In the genomic region with DNA sequence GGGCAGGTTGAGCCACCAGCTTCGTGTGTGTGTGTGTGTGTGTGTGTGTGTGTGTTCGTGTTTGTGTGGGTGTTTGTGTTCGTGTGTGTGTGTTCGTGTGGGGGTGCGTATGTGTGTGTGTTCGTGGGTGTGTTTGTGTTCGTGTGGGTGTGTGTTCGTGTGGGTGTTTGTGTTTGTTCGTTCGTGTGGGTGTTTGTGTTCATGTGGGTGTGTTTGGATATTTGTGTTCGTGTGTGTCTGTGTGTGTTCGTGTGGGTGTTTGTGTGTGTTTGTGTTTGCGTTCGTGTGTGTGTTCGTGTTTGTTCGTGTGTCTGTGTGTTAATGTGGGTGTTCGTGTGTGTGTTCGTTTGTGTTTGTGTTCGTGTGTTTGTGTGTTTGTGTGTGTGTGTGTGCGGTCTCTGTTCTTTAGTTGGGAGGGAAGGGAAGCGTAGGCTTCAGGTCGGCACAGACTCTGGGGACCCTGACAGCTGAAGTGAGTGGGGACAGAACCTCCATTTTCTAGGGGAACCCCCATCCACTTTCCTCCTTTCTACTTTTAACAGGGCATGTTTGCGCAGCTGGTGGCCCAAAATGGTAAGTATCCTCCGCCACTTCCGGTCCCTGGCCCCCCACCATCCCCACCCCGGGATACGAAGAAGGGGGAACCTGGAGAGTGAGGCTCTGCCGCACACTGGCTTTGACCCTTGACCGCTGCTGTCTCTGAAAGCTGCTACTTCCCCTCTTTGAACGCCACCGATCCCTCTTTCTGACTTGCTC, we compare ENCODE assay signal across 1 cellular context.
A peak's percentile ranks its signal among the peaks of the same experiment; 100 is the strongest.
TF ChIP-seq lines count a peak whose summit lies in the region.

No MANE protein-coding gene starts in this region.

TF ChIP-seq in K562, 482 proteins besides CTCF, POLR2A, EP300 and RAD21 (continued from another document and continues in another):
- TF ChIP-seq ZNF274 (IDR thresholded peaks at IDR 0.05; ENCODE audit: borderline replicate concordance, low read depth, low read length) = no peak
- 0 out of 2 replicates have a peak, but pooled peaks have one; percentile 51 for TF ChIP-seq ZNF143 (CRISPR knock-in tag; IDR thresholded peaks at IDR 0.05)
- TF ChIP-seq, protein P1, sequence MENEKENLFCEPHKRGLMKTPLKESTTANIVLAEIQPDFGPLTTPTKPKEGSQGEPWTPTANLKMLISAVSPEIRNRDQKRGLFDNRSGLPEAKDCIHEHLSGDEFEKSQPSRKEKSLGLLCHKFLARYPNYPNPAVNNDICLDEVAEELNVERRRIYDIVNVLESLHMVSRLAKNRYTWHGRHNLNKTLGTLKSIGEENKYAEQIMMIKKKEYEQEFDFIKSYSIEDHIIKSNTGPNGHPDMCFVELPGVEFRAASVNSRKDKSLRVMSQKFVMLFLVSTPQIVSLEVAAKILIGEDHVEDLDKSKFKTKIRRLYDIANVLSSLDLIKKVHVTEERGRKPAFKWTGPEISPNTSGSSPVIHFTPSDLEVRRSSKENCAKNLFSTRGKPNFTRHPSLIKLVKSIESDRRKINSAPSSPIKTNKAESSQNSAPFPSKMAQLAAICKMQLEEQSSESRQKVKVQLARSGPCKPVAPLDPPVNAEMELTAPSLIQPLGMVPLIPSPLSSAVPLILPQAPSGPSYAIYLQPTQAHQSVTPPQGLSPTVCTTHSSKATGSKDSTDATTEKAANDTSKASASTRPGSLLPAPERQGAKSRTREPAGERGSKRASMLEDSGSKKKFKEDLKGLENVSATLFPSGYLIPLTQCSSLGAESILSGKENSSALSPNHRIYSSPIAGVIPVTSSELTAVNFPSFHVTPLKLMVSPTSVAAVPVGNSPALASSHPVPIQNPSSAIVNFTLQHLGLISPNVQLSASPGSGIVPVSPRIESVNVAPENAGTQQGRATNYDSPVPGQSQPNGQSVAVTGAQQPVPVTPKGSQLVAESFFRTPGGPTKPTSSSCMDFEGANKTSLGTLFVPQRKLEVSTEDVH (IDR thresholded peaks at IDR 0.05; ENCODE audit: low read depth, partially characterized antibody) = peak; percentile 32
- no peak for TF ChIP-seq HNRNPK (IDR thresholded peaks at IDR 0.05; ENCODE audit: low read depth, low read length, poor library complexity, severe bottlenecking)
- TF ChIP-seq TARDBP (IDR thresholded peaks at IDR 0.05) = 0 out of 2 replicates have a peak, but pooled peaks have one; percentile 55
- TF ChIP-seq LARP7 (IDR thresholded peaks at IDR 0.05) = peak; percentile 99
- TF ChIP-seq MAFF (IDR thresholded peaks at IDR 0.05; ENCODE audit: low read length) = no peak
- peak; percentile 35; the same call in 1 of the 2 replicates for TF ChIP-seq STAT5A (IDR thresholded peaks at IDR 0.05; ENCODE audit: borderline replicate concordance, low read length)
- TF ChIP-seq, protein P2, sequence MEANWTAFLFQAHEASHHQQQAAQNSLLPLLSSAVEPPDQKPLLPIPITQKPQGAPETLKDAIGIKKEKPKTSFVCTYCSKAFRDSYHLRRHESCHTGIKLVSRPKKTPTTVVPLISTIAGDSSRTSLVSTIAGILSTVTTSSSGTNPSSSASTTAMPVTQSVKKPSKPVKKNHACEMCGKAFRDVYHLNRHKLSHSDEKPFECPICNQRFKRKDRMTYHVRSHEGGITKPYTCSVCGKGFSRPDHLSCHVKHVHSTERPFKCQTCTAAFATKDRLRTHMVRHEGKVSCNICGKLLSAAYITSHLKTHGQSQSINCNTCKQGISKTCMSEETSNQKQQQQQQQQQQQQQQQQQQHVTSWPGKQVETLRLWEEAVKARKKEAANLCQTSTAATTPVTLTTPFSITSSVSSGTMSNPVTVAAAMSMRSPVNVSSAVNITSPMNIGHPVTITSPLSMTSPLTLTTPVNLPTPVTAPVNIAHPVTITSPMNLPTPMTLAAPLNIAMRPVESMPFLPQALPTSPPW (CRISPR knock-in tag; IDR thresholded peaks at IDR 0.05) = peak; percentile 58; the same call in 1 of the 2 replicates
- no peak for TF ChIP-seq ZNF644 (tag; IDR thresholded peaks at IDR 0.05; ENCODE audit: low read depth)
- no peak for TF ChIP-seq ZNF589 (CRISPR knock-in tag; IDR thresholded peaks at IDR 0.05; ENCODE audit: low read depth)
- peak; percentile 98 for TF ChIP-seq HDGF (IDR thresholded peaks at IDR 0.05)
- TF ChIP-seq MYBL2 (IDR thresholded peaks at IDR 0.05; ENCODE audit: low read depth) = peak; percentile 62; the same call in 1 of the 2 replicates
- TF ChIP-seq MYBL2 (CRISPR knock-in tag; IDR thresholded peaks at IDR 0.05; ENCODE audit: borderline replicate concordance) = no peak
- TF ChIP-seq HDAC8 (tag; IDR thresholded peaks at IDR 0.05) = no peak
- TF ChIP-seq NFRKB (IDR thresholded peaks at IDR 0.05; ENCODE audit: low read depth) = peak; percentile 64; the same call in 1 of the 2 replicates
- TF ChIP-seq, protein P3, sequence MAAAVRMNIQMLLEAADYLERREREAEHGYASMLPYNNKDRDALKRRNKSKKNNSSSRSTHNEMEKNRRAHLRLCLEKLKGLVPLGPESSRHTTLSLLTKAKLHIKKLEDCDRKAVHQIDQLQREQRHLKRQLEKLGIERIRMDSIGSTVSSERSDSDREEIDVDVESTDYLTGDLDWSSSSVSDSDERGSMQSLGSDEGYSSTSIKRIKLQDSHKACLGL (CRISPR knock-in tag; IDR thresholded peaks at IDR 0.05; ENCODE audit: borderline replicate concordance, poor library complexity, severe bottlenecking) = no peak
- no peak for TF ChIP-seq SRSF3 (IDR thresholded peaks at IDR 0.05; ENCODE audit: insufficient read depth, low read length)
- TF ChIP-seq NCOR1 (IDR thresholded peaks at IDR 0.05) = peak; percentile 34; the same call in 1 of the 2 replicates
- no peak for TF ChIP-seq HCFC1 (IDR thresholded peaks at IDR 0.05; ENCODE audit: low read depth, low read length)
- TF ChIP-seq, protein P4, sequence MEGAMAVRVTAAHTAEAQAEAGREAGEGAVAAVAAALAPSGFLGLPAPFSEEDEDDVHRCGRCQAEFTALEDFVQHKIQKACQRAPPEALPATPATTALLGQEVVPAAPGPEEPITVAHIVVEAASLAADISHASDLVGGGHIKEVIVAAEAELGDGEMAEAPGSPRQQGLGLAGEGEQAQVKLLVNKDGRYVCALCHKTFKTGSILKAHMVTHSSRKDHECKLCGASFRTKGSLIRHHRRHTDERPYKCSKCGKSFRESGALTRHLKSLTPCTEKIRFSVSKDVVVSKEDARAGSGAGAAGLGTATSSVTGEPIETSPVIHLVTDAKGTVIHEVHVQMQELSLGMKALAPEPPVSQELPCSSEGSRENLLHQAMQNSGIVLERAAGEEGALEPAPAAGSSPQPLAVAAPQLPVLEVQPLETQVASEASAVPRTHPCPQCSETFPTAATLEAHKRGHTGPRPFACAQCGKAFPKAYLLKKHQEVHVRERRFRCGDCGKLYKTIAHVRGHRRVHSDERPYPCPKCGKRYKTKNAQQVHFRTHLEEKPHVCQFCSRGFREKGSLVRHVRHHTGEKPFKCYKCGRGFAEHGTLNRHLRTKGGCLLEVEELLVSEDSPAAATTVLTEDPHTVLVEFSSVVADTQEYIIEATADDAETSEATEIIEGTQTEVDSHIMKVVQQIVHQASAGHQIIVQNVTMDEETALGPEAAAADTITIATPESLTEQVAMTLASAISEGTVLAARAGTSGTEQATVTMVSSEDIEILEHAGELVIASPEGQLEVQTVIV (CRISPR knock-in tag; IDR thresholded peaks at IDR 0.05; ENCODE audit: borderline replicate concordance) = no peak
- no peak for TF ChIP-seq FUS (optimal IDR thresholded peaks at IDR 0.05; ENCODE audit: low read depth, low read length)
- TF ChIP-seq ZNF165 (CRISPR knock-in tag; IDR thresholded peaks at IDR 0.05; ENCODE audit: borderline replicate concordance) = no peak
- TF ChIP-seq BMI1 (IDR thresholded peaks at IDR 0.05; ENCODE audit: low read length) = no peak
- TF ChIP-seq CREB1 (IDR thresholded peaks at IDR 0.05) = no peak
- TF ChIP-seq CREB1 (CRISPR knock-in tag; IDR thresholded peaks at IDR 0.05) = peak; percentile 41; the same call in 1 of the 2 replicates
- no peak for TF ChIP-seq ZNF444 (CRISPR knock-in tag; IDR thresholded peaks at IDR 0.05)
- no peak for TF ChIP-seq HSF4 (CRISPR knock-in tag; IDR thresholded peaks at IDR 0.05; ENCODE audit: borderline replicate concordance)
- TF ChIP-seq, protein P5, sequence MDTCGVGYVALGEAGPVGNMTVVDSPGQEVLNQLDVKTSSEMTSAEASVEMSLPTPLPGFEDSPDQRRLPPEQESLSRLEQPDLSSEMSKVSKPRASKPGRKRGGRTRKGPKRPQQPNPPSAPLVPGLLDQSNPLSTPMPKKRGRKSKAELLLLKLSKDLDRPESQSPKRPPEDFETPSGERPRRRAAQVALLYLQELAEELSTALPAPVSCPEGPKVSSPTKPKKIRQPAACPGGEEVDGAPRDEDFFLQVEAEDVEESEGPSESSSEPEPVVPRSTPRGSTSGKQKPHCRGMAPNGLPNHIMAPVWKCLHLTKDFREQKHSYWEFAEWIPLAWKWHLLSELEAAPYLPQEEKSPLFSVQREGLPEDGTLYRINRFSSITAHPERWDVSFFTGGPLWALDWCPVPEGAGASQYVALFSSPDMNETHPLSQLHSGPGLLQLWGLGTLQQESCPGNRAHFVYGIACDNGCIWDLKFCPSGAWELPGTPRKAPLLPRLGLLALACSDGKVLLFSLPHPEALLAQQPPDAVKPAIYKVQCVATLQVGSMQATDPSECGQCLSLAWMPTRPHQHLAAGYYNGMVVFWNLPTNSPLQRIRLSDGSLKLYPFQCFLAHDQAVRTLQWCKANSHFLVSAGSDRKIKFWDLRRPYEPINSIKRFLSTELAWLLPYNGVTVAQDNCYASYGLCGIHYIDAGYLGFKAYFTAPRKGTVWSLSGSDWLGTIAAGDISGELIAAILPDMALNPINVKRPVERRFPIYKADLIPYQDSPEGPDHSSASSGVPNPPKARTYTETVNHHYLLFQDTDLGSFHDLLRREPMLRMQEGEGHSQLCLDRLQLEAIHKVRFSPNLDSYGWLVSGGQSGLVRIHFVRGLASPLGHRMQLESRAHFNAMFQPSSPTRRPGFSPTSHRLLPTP (IDR thresholded peaks at IDR 0.05; ENCODE audit: borderline replicate concordance, extremely low read depth, insufficient read length) = no peak
- peak; percentile 86 for TF ChIP-seq NR2C1 (IDR thresholded peaks at IDR 0.05)
- peak; percentile 87 for TF ChIP-seq NR2C1 (tag; IDR thresholded peaks at IDR 0.05)
- no peak for TF ChIP-seq RFX1 (IDR thresholded peaks at IDR 0.05)
- TF ChIP-seq, protein P6, sequence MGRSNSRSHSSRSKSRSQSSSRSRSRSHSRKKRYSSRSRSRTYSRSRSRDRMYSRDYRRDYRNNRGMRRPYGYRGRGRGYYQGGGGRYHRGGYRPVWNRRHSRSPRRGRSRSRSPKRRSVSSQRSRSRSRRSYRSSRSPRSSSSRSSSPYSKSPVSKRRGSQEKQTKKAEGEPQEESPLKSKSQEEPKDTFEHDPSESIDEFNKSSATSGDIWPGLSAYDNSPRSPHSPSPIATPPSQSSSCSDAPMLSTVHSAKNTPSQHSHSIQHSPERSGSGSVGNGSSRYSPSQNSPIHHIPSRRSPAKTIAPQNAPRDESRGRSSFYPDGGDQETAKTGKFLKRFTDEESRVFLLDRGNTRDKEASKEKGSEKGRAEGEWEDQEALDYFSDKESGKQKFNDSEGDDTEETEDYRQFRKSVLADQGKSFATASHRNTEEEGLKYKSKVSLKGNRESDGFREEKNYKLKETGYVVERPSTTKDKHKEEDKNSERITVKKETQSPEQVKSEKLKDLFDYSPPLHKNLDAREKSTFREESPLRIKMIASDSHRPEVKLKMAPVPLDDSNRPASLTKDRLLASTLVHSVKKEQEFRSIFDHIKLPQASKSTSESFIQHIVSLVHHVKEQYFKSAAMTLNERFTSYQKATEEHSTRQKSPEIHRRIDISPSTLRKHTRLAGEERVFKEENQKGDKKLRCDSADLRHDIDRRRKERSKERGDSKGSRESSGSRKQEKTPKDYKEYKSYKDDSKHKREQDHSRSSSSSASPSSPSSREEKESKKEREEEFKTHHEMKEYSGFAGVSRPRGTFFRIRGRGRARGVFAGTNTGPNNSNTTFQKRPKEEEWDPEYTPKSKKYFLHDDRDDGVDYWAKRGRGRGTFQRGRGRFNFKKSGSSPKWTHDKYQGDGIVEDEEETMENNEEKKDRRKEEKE (IDR thresholded peaks at IDR 0.05; ENCODE audit: borderline replicate concordance in 1 of 2, control insufficient read depth in 1 of 2, low read depth in 2 of 2, low read length in 1 of 2) = 0 out of 4 replicates have a peak, but pooled peaks of 1 of the 2 experiments have one; percentile 67
- TF ChIP-seq, protein P7, sequence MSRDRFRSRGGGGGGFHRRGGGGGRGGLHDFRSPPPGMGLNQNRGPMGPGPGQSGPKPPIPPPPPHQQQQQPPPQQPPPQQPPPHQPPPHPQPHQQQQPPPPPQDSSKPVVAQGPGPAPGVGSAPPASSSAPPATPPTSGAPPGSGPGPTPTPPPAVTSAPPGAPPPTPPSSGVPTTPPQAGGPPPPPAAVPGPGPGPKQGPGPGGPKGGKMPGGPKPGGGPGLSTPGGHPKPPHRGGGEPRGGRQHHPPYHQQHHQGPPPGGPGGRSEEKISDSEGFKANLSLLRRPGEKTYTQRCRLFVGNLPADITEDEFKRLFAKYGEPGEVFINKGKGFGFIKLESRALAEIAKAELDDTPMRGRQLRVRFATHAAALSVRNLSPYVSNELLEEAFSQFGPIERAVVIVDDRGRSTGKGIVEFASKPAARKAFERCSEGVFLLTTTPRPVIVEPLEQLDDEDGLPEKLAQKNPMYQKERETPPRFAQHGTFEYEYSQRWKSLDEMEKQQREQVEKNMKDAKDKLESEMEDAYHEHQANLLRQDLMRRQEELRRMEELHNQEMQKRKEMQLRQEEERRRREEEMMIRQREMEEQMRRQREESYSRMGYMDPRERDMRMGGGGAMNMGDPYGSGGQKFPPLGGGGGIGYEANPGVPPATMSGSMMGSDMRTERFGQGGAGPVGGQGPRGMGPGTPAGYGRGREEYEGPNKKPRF (IDR thresholded peaks at IDR 0.05; ENCODE audit: low read depth, low read length) = no peak
- TF ChIP-seq, protein P8, sequence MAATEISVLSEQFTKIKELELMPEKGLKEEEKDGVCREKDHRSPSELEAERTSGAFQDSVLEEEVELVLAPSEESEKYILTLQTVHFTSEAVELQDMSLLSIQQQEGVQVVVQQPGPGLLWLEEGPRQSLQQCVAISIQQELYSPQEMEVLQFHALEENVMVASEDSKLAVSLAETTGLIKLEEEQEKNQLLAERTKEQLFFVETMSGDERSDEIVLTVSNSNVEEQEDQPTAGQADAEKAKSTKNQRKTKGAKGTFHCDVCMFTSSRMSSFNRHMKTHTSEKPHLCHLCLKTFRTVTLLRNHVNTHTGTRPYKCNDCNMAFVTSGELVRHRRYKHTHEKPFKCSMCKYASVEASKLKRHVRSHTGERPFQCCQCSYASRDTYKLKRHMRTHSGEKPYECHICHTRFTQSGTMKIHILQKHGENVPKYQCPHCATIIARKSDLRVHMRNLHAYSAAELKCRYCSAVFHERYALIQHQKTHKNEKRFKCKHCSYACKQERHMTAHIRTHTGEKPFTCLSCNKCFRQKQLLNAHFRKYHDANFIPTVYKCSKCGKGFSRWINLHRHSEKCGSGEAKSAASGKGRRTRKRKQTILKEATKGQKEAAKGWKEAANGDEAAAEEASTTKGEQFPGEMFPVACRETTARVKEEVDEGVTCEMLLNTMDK (IDR thresholded peaks at IDR 0.05; ENCODE audit: borderline replicate concordance, insufficient read depth, low read depth, low read length, poor library complexity, severe bottlenecking) = no peak
- TF ChIP-seq, protein P9, sequence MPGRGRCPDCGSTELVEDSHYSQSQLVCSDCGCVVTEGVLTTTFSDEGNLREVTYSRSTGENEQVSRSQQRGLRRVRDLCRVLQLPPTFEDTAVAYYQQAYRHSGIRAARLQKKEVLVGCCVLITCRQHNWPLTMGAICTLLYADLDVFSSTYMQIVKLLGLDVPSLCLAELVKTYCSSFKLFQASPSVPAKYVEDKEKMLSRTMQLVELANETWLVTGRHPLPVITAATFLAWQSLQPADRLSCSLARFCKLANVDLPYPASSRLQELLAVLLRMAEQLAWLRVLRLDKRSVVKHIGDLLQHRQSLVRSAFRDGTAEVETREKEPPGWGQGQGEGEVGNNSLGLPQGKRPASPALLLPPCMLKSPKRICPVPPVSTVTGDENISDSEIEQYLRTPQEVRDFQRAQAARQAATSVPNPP (IDR thresholded peaks at IDR 0.05; ENCODE audit: borderline replicate concordance, insufficient read depth, insufficient read length) = no peak
- 0 out of 2 replicates have a peak, but pooled peaks have one; percentile 27 for TF ChIP-seq TRIM28 (IDR thresholded peaks at IDR 0.05)
- peak; percentile 55 for TF ChIP-seq KDM5B (IDR thresholded peaks at IDR 0.05; ENCODE audit: insufficient replicate concordance, low read depth, low read length)
